35 cellular contexts compared by ENCODE assay signal in the genomic region with DNA sequence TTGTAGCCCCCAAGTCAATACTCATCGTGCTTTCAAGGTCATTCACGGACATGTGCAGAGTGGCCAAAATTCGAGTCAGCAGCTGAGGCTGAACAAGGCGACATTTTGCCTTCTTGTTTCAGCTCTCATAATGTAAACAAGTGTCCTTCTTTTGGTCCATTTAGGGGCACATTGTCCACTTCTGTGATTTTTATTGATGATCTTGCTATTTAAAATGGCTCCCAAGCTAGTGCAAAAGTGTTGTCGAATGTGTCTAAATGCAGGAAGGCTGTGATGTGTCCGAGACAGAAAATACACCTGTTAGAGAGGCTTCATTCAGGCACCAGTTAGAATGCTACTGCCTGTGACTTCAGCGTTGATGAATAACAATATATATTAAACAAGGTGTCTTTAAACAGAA.
"Had no signal": no experiment of that assay in that cellular context is flagged by ENCODE, and none has a peak within 500 bp of the region (broad histone marks: within the 10 kb centered on the region; RNA-seq: fewer than 3 reads in every experiment).

No MANE protein-coding gene starts in this region.

- H3K9me3 Mint-ChIP-seq: activated CD4-positive, alpha-beta memory T cell treated with anti-CD3 and anti-CD28 coated beads for 36 hours; activated CD4-positive, alpha-beta T cell treated with anti-CD3 and anti-CD28 coated beads, Interleukin-2, amount 10 ng/mL, durations not matched to agents 24 days and 14 days; activated naive CD4-positive, alpha-beta T cell treated with anti-CD3 and anti-CD28 coated beads, Interleukin-2, amount 10 ng/mL, durations not matched to agents 7 days and 5 days; activated naive CD8-positive, alpha-beta T cell treated with anti-CD3 and anti-CD28 coated beads, Interleukin-2, amount 10 ng/mL, durations not matched to agents 7 days and 5 days; dendritic cell treated with granulocyte-macrophage colony-stimulating factor and Interleukin-4, amounts not matched to agents 40 ng/mL and 50 ng/mL, for 4 days; endodermal cell; T-helper 2 cell treated with Interferon-gamma antibody and Interleukin-4, amounts not matched to agents 5 μg/mL and 100 μg/mL, for 36 hours had no signal

- H3K27ac Mint-ChIP-seq: activated B cell treated with CpG ODN at 0.5 μM for 24 hours; activated CD4-positive, alpha-beta memory T cell treated with anti-CD3 and anti-CD28 coated beads for 36 hours; activated CD4-positive, alpha-beta T cell treated with anti-CD3 and anti-CD28 coated beads for 36 hours; activated CD4-positive, alpha-beta T cell treated with anti-CD3 and anti-CD28 coated beads, Interleukin-2, amount 10 ng/mL, durations not matched to agents 24 days and 14 days; activated CD8-positive, alpha-beta memory T cell treated with anti-CD3 and anti-CD28 coated beads, Interleukin-2, amount 10 ng/mL, durations not matched to agents 7 days and 5 days; activated CD8-positive, alpha-beta T cell treated with anti-CD3 and anti-CD28 coated beads, Interleukin-2, amount 10 ng/mL, durations not matched to agents 7 days and 5 days; activated naive CD4-positive, alpha-beta T cell treated with anti-CD3 and anti-CD28 coated beads, Interleukin-2, amount 10 ng/mL, durations not matched to agents 7 days and 5 days; activated naive CD4-positive, alpha-beta T cell treated with anti-CD3 and anti-CD28 coated beads, Interleukin-2, amount 50 U/mL, for 72 hours; activated naive CD8-positive, alpha-beta T cell treated with anti-CD3 and anti-CD28 coated beads, Interleukin-2, amount 10 ng/mL, durations not matched to agents 7 days and 5 days; activated T-cell treated with anti-CD3 and anti-CD28 coated beads, Interleukin-2, amount 50 U/mL, for 72 hours; brain; dendritic cell treated with granulocyte-macrophage colony-stimulating factor and Interleukin-4, amounts not matched to agents 40 ng/mL and 50 ng/mL, for 4 days; endodermal cell; T-helper 17 cell; T-helper 2 cell treated with Interferon-gamma antibody and Interleukin-4, amounts not matched to agents 5 μg/mL and 100 μg/mL, for 36 hours had no signal

- H3K9me3 ChIP-seq: ascending aorta, breast epithelium had no signal

- H3K4me3 ChIP-seq: ascending aorta, breast epithelium, cardiac muscle cell, coronary artery, dorsolateral prefrontal cortex had no signal

- H3K36me3 ChIP-seq: ascending aorta, breast epithelium, cardiac muscle cell, WERI-Rb-1 had no signal

- ATAC-seq: activated CD4-positive, alpha-beta T cell treated with anti-CD3 and anti-CD28 coated beads for 36 hours; activated CD8-positive, alpha-beta memory T cell treated with anti-CD3 and anti-CD28 coated beads, Interleukin-2, amount 10 ng/mL, durations not matched to agents 7 days and 5 days; activated CD8-positive, alpha-beta T cell treated with anti-CD3 and anti-CD28 coated beads, Interleukin-2, amount 10 ng/mL, durations not matched to agents 7 days and 5 days; activated naive CD4-positive, alpha-beta T cell treated with anti-CD3 and anti-CD28 coated beads, Interleukin-2, amount 50 U/mL, for 72 hours; activated T-cell treated with anti-CD3 and anti-CD28 coated beads, Interleukin-2, amount 50 U/mL, for 72 hours; esophagus mucosa; T-helper 17 cell had no signal

- FAIRE-seq: frontal cortex had no signal

- H3K27me3 Mint-ChIP-seq: activated B cell treated with CpG ODN at 0.5 μM for 24 hours; activated CD4-positive, alpha-beta T cell treated with anti-CD3 and anti-CD28 coated beads, Interleukin-2, amount 10 ng/mL, durations not matched to agents 24 days and 14 days; activated CD8-positive, alpha-beta memory T cell treated with anti-CD3 and anti-CD28 coated beads, Interleukin-2, amount 10 ng/mL, durations not matched to agents 7 days and 5 days; activated naive CD4-positive, alpha-beta T cell treated with anti-CD3 and anti-CD28 coated beads, Interleukin-2, amount 10 ng/mL, durations not matched to agents 7 days and 5 days; brain had no signal

- H3K4me3 Mint-ChIP-seq: activated B cell treated with CpG ODN at 0.5 μM for 24 hours; activated CD4-positive, alpha-beta memory T cell treated with anti-CD3 and anti-CD28 coated beads for 36 hours; activated CD4-positive, alpha-beta T cell treated with anti-CD3 and anti-CD28 coated beads for 36 hours; activated CD4-positive, alpha-beta T cell treated with anti-CD3 and anti-CD28 coated beads, Interleukin-2, amount 10 ng/mL, durations not matched to agents 24 days and 14 days; activated CD8-positive, alpha-beta memory T cell treated with anti-CD3 and anti-CD28 coated beads, Interleukin-2, amount 10 ng/mL, durations not matched to agents 7 days and 5 days; activated CD8-positive, alpha-beta T cell treated with anti-CD3 and anti-CD28 coated beads, Interleukin-2, amount 10 ng/mL, durations not matched to agents 7 days and 5 days; activated naive CD4-positive, alpha-beta T cell treated with anti-CD3 and anti-CD28 coated beads, Interleukin-2, amount 10 ng/mL, durations not matched to agents 7 days and 5 days; activated naive CD8-positive, alpha-beta T cell treated with anti-CD3 and anti-CD28 coated beads, Interleukin-2, amount 10 ng/mL, durations not matched to agents 7 days and 5 days; activated T-cell treated with anti-CD3 and anti-CD28 coated beads, Interleukin-2, amount 50 U/mL, for 72 hours; brain; dendritic cell treated with granulocyte-macrophage colony-stimulating factor and Interleukin-4, amounts not matched to agents 40 ng/mL and 50 ng/mL, for 4 days; endodermal cell; T-helper 17 cell; T-helper 2 cell treated with Interferon-gamma antibody and Interleukin-4, amounts not matched to agents 5 μg/mL and 100 μg/mL, for 36 hours had no signal

- H3K27me3 ChIP-seq: ascending aorta, breast epithelium, cardiac muscle cell had no signal

- H3K36me3 Mint-ChIP-seq: activated CD4-positive, alpha-beta memory T cell treated with anti-CD3 and anti-CD28 coated beads for 36 hours; activated CD8-positive, alpha-beta memory T cell treated with anti-CD3 and anti-CD28 coated beads, Interleukin-2, amount 10 ng/mL, durations not matched to agents 7 days and 5 days; activated naive CD4-positive, alpha-beta T cell treated with anti-CD3 and anti-CD28 coated beads, Interleukin-2, amount 10 ng/mL, durations not matched to agents 7 days and 5 days; activated naive CD4-positive, alpha-beta T cell treated with anti-CD3 and anti-CD28 coated beads, Interleukin-2, amount 50 U/mL, for 72 hours; activated naive CD8-positive, alpha-beta T cell treated with anti-CD3 and anti-CD28 coated beads, Interleukin-2, amount 10 ng/mL, durations not matched to agents 7 days and 5 days; brain had no signal

- H3K4me1 Mint-ChIP-seq: activated B cell treated with CpG ODN at 0.5 μM for 24 hours; activated CD4-positive, alpha-beta T cell treated with anti-CD3 and anti-CD28 coated beads for 36 hours; activated CD4-positive, alpha-beta T cell treated with anti-CD3 and anti-CD28 coated beads, Interleukin-2, amount 10 ng/mL, durations not matched to agents 24 days and 14 days; activated CD8-positive, alpha-beta memory T cell treated with anti-CD3 and anti-CD28 coated beads, Interleukin-2, amount 10 ng/mL, durations not matched to agents 7 days and 5 days; activated naive CD4-positive, alpha-beta T cell treated with anti-CD3 and anti-CD28 coated beads, Interleukin-2, amount 10 ng/mL, durations not matched to agents 7 days and 5 days; activated naive CD8-positive, alpha-beta T cell treated with anti-CD3 and anti-CD28 coated beads, Interleukin-2, amount 10 ng/mL, durations not matched to agents 7 days and 5 days; T-helper 17 cell had no signal

- H3K4me1 ChIP-seq: breast epithelium had no signal

- H3K27ac ChIP-seq: ascending aorta, breast epithelium, cardiac muscle cell, coronary artery, dorsolateral prefrontal cortex, WERI-Rb-1 had no signal

- DNase-seq: activated B cell treated with CpG ODN at 0.5 μM for 24 hours; activated CD4-positive, alpha-beta memory T cell treated with anti-CD3 and anti-CD28 coated beads for 36 hours; activated CD4-positive, alpha-beta T cell treated with anti-CD3 and anti-CD28 coated beads for 36 hours; activated CD4-positive, alpha-beta T cell treated with anti-CD3 and anti-CD28 coated beads, Interleukin-2, amount 10 ng/mL, durations not matched to agents 24 days and 14 days; activated CD4-positive, CD25-positive, alpha-beta regulatory T cell treated with anti-CD3 and anti-CD28 coated beads, Interleukin-2, amount 50 U/mL, for 72 hours; activated CD8-positive, alpha-beta memory T cell treated with anti-CD3 and anti-CD28 coated beads, Interleukin-2, amount 10 ng/mL, durations not matched to agents 7 days and 5 days; activated CD8-positive, alpha-beta memory T cell treated with anti-CD3 and anti-CD28 coated beads, Interleukin-2, amount 50 U/mL, for 4 hours; activated CD8-positive, alpha-beta T cell treated with anti-CD3 and anti-CD28 coated beads, Interleukin-2, amount 10 ng/mL, durations not matched to agents 7 days and 5 days; activated gamma-delta T cell; activated naive CD4-positive, alpha-beta T cell; activated naive CD4-positive, alpha-beta T cell treated with anti-CD3 and anti-CD28 coated beads, Interleukin-2, amount 10 ng/mL, durations not matched to agents 7 days and 5 days; activated naive CD8-positive, alpha-beta T cell treated with anti-CD3 and anti-CD28 coated beads, Interleukin-2, amount 10 ng/mL, durations not matched to agents 7 days and 5 days; activated T-cell treated with anti-CD3 and anti-CD28 coated beads, Interleukin-2, amount 50 U/mL, for 1 hour; activated T-cell treated with anti-CD3 and anti-CD28 coated beads, Interleukin-2, amount 50 U/mL, for 72 hours; central memory CD4-positive, alpha-beta T cell; cerebellar nuclear complex; dorsolateral prefrontal cortex; effector memory CD4-positive, alpha-beta T cell; endodermal cell; foreskin fibroblast; head of caudate nucleus; T-helper 1 cell; T-helper 17 cell; T1000; WERI-Rb-1 had no signal
